In the genomic region with DNA sequence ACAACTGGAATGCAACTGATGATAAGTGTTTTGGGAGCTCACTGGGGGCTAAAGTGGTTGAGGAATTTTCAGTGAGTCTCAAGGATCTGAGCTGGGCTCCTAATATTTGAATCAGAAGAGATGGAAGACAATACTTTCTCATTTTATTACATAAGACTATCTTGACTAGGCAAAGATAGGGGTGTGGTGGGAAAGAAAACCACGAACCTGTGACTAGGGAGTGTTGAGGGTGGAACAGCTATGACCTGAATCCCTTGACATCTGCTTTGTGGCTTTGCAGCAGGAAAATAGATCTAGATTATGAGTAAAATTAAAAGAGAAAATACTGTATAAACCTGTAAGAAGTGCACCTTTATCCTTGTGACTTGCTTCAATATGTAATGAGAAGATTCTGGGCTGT, we compare ENCODE assay signal across 15 cellular contexts.
A peak's percentile ranks its signal among the peaks of the same experiment; 100 is the strongest.
DNase-seq lines count a peak whose midpoint lies in the region; ATAC-seq and TF ChIP-seq lines count a peak whose summit lies in the region.
"Had no signal": no experiment of that assay in that cellular context is flagged by ENCODE, and none has a peak within 500 bp of the region (broad histone marks: within the 10 kb centered on the region; RNA-seq: fewer than 3 reads in every experiment).

No MANE protein-coding gene starts in this region.

- H3K36me3 Mint-ChIP-seq in effector memory CD8-positive, alpha-beta T cell (ENCODE audit: insufficient read depth): no peaks in the 10 kb centered on the region
- H3K36me3 Mint-ChIP-seq: CD4-positive, CD25-positive, alpha-beta regulatory T cell had no signal

- no peaks in the 10 kb centered on the region for H3K27me3 Mint-ChIP-seq in effector memory CD8-positive, alpha-beta T cell
- H3K27me3 Mint-ChIP-seq: CD4-positive, CD25-positive, alpha-beta regulatory T cell had no signal

- no peak overlapping the region for H3K4me3 ChIP-seq in choroid plexus epithelial cell (ENCODE audit: low read depth, low read length)
- H3K4me3 ChIP-seq: BLaER1 treated with 17β-estradiol and CSF1 and Interleukin-3, amounts not matched to agents 10 nM and 100 nM; GM12878; GM23338 had no signal

- no peak overlapping the region for H3K4me3 Mint-ChIP-seq in effector memory CD8-positive, alpha-beta T cell
- H3K4me3 Mint-ChIP-seq: CD4-positive, CD25-positive, alpha-beta regulatory T cell; GM23338 had no signal

- H3K27ac Mint-ChIP-seq in effector memory CD8-positive, alpha-beta T cell: no peak overlapping the region
- H3K27ac Mint-ChIP-seq: CD4-positive, CD25-positive, alpha-beta regulatory T cell; GM23338 had no signal

- DNase-seq in HT1080 (ENCODE audit: low read depth) (peak; percentile 1), OCI-M1 (lab: John Stamatoyannopoulos, UW) (peak; percentile 1), choroid plexus epithelial cell (ENCODE audit: low read depth) (peak; percentile 3), iris pigment epithelial cell (ENCODE audit: low read depth) (peak; percentile 27), Right ventricle myocardium superior (no peak), HuH-7.5 (ENCODE audit: low spot score) (no peak)
- DNase-seq in effector memory CD8-positive, alpha-beta T cell: no peak
- DNase-seq: ACHN; CD4-positive, CD25-positive, alpha-beta regulatory T cell; H7 had no signal

- TF ChIP-seq CTCF in choroid plexus epithelial cell (conservative IDR thresholded peaks at IDR 0.05; ENCODE audit: low read depth, low read length): no peak

- intact Hi-C loops in Right ventricle myocardium superior (cut with DNase I): no loop called here

- H3K4me1 Mint-ChIP-seq in effector memory CD8-positive, alpha-beta T cell (ENCODE audit: low read depth in 2 of 2): no peaks in the 10 kb centered on the region
- H3K4me1 Mint-ChIP-seq: CD4-positive, CD25-positive, alpha-beta regulatory T cell; GM23338 had no signal

- ATAC-seq in Right ventricle myocardium superior (ENCODE audit: poor library complexity) (no peak), HG03521 (IDR thresholded peaks at IDR 0.05; ENCODE audit: unreplicated experiment) (no peak)
- ATAC-seq in effector memory CD8-positive, alpha-beta T cell (replicated peaks): no peak
- ATAC-seq: GM12878, GM23338, HepG2 had no signal

- peaks cover 0 to 7% of the 10 kb centered on the region in 2 donors for H3K9me3 Mint-ChIP-seq in effector memory CD8-positive, alpha-beta T cell
- H3K9me3 Mint-ChIP-seq: GM23338 had no signal

Comparison
In these comparisons a context has a peak if more than half of its experiments do, and no peak if none do; other contexts are left out.
1. DNase-seq: peak in HT1080 (single experiment), OCI-M1 (single experiment), choroid plexus epithelial cell (single experiment) and iris pigment epithelial cell (single experiment); none in Right ventricle myocardium superior (single experiment), HuH-7.5 (single experiment) and effector memory CD8-positive, alpha-beta T cell (0 of 3).